ENCODE assay signal across 1 cellular context in genomic region chr10:59793924-59794323, GRCh38.
TF ChIP-seq lines count a peak whose summit lies in the region.

No MANE protein-coding gene starts in this region.

TF ChIP-seq in SK-N-SH treated with all-trans-retinoic acid at 6 μM for 48 hours, 23 proteins besides CTCF, POLR2A, EP300 and RAD21 (continued from another document):
- no peak for TF ChIP-seq CREB5 (CRISPR knock-in tag; IDR thresholded peaks at IDR 0.05; ENCODE audit: low read depth)
- TF ChIP-seq SNAI2 (CRISPR knock-in tag; IDR thresholded peaks at IDR 0.05) = no peak
- TF ChIP-seq ISL1 (CRISPR knock-in tag; IDR thresholded peaks at IDR 0.05) = no peak
- TF ChIP-seq, protein P1, sequence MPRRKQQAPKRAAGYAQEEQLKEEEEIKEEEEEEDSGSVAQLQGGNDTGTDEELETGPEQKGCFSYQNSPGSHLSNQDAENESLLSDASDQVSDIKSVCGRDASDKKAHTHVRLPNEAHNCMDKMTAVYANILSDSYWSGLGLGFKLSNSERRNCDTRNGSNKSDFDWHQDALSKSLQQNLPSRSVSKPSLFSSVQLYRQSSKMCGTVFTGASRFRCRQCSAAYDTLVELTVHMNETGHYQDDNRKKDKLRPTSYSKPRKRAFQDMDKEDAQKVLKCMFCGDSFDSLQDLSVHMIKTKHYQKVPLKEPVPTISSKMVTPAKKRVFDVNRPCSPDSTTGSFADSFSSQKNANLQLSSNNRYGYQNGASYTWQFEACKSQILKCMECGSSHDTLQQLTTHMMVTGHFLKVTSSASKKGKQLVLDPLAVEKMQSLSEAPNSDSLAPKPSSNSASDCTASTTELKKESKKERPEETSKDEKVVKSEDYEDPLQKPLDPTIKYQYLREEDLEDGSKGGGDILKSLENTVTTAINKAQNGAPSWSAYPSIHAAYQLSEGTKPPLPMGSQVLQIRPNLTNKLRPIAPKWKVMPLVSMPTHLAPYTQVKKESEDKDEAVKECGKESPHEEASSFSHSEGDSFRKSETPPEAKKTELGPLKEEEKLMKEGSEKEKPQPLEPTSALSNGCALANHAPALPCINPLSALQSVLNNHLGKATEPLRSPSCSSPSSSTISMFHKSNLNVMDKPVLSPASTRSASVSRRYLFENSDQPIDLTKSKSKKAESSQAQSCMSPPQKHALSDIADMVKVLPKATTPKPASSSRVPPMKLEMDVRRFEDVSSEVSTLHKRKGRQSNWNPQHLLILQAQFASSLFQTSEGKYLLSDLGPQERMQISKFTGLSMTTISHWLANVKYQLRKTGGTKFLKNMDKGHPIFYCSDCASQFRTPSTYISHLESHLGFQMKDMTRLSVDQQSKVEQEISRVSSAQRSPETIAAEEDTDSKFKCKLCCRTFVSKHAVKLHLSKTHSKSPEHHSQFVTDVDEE (CRISPR knock-in tag; IDR thresholded peaks at IDR 0.05) = no peak
